ENCODE assay signal across 1 cellular context in genomic region chr3:195154793-195155535, GRCh38.
TF ChIP-seq lines count a peak whose summit lies in the region.

No MANE protein-coding gene starts in this region.

TF ChIP-seq in IMR-90, 13 proteins besides CTCF, POLR2A, EP300 and RAD21 (continued from another document):
- TF ChIP-seq ELK1 (IDR thresholded peaks at IDR 0.05; ENCODE audit: borderline replicate concordance, low read depth, low read length) (no peak), USF2 (IDR thresholded peaks at IDR 0.05; ENCODE audit: low read depth, low read length) (no peak), MAZ (IDR thresholded peaks at IDR 0.05; ENCODE audit: borderline replicate concordance, low read depth, low read length) (peak; percentile 33; the same call in 1 of the 2 replicates), MAFK (IDR thresholded peaks at IDR 0.05; ENCODE audit: low read depth, low read length) (no peak), CEBPB (IDR thresholded peaks at IDR 0.05; ENCODE audit: low read depth, low read length) (peak; percentile 9; the same call in 1 of the 2 replicates)
